In genomic region chr10:22593644-22594043, GRCh38 we compare ENCODE assay signal across 16 cellular contexts.
"Had no signal": no experiment of that assay in that cellular context is flagged by ENCODE, and none has a peak within 500 bp of the region (broad histone marks: within the 10 kb centered on the region; RNA-seq: fewer than 3 reads in every experiment).

No MANE protein-coding gene starts in this region.

- H3K4me3 ChIP-seq: body of pancreas, heart right ventricle, skin epidermis, tibial artery had no signal

- ATAC-seq: activated T-helper 17 cell treated with anti-CD3 and anti-CD28 coated beads, Interleukin-2, amount 50 U/mL, for 72 hours; body of pancreas; heart right ventricle had no signal

- H3K27me3 ChIP-seq: body of pancreas, heart right ventricle, neutrophil, tibial artery had no signal

- H3K27ac ChIP-seq: body of pancreas, heart right ventricle, neutrophil, skin epidermis, tibial artery had no signal

- H3K9me3 ChIP-seq: body of pancreas, heart right ventricle, neutrophil, tibial artery had no signal

- H3K4me1 ChIP-seq: tibial artery had no signal

- H3K9me3 Mint-ChIP-seq: activated CD4-positive, alpha-beta memory T cell treated with anti-CD3 and anti-CD28 coated beads for 36 hours; activated naive CD4-positive, alpha-beta T cell treated with anti-CD3 and anti-CD28 coated beads for 36 hours; activated T-helper 17 cell treated with anti-CD3 and anti-CD28 coated beads, Interleukin-2, amount 50 U/mL, for 72 hours; mesothelial cell of epicardium had no signal

- H3K4me3 Mint-ChIP-seq: activated CD4-positive, alpha-beta memory T cell treated with anti-CD3 and anti-CD28 coated beads for 36 hours; activated naive CD4-positive, alpha-beta T cell treated with anti-CD3 and anti-CD28 coated beads for 36 hours; activated T-helper 17 cell treated with anti-CD3 and anti-CD28 coated beads, Interleukin-2, amount 50 U/mL, for 72 hours; mesothelial cell of epicardium had no signal

- DNase-seq: activated CD4-positive, alpha-beta memory T cell treated with anti-CD3 and anti-CD28 coated beads for 36 hours; activated CD4-positive, CD25-positive, alpha-beta regulatory T cell treated with anti-CD3 and anti-CD28 coated beads, Interleukin-2, amount 50 U/mL, for 72 hours; activated CD8-positive, alpha-beta memory T cell treated with anti-CD3 and anti-CD28 coated beads, Interleukin-2, amount 50 U/mL, for 4 hours; activated naive CD4-positive, alpha-beta T cell treated with anti-CD3 and anti-CD28 coated beads for 36 hours; amniotic stem cell; body of pancreas; central memory CD4-positive, alpha-beta T cell; cortex of kidney; effector CD8-positive, alpha-beta T cell; heart right ventricle; stimulated activated CD4-positive, alpha-beta T cell treated with anti-CD3 and anti-CD28 coated beads, Interleukin-4, amount 100 ng/mL, for 4 hours; tibial artery had no signal

- H3K27ac Mint-ChIP-seq: activated CD4-positive, alpha-beta memory T cell treated with anti-CD3 and anti-CD28 coated beads for 36 hours; activated naive CD4-positive, alpha-beta T cell treated with anti-CD3 and anti-CD28 coated beads for 36 hours; mesothelial cell of epicardium had no signal

- H3K27me3 Mint-ChIP-seq: activated CD4-positive, alpha-beta memory T cell treated with anti-CD3 and anti-CD28 coated beads for 36 hours; activated T-helper 17 cell treated with anti-CD3 and anti-CD28 coated beads, Interleukin-2, amount 50 U/mL, for 72 hours had no signal
